In the genomic region with DNA sequence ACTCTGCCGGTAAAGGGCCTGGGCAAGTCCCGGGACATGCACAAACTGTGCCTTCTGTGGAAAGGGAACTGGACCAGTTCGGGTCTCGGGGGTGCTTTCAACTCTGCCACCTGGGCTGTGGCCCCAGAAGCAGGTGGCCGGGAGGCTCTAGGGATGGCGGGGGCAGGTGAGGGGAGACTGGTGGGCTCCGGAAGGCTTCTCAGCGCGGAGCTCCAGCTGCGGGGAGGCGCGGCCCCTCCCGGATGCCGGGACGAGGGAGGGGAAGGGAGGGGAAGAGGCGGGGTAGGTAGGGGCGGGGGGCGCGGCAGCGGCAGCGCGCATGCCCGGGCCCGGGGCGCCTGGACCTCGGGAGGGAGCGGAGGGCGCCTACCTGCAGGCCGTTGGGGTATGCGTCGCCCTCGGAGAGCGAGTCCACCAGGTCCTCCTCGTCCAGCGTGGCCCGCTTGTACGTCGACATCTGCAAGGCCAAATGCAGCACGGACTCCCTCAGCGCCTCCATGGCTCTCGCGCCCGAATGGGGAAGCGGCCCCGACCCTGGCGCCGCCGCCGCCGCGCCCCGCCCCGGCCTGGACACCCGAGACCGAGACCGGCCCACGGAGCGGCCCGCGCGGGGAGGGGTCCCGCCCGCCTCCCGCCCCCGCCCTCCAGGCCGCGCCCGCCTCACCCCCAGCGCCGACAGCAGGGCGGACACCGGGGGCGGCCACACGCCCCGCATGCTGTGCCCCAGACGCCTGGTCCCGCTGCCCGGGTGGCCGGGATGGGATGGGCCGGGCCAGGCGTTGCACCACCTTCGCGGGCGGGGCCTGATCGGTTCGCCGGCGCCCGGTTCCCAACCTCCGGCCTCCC, we compare ENCODE assay signal across 7 cellular contexts. TPM values are rescaled to one million over a fixed set of nuclear protein-coding genes. Genes with fewer than 3 reads are reported as not detected.
DNase-seq lines count a peak whose midpoint lies in the region; ATAC-seq lines count a peak whose summit lies in the region.

A gene (minus strand): TSS at position 764 of the 846 bp plus-strand sequence. CDS start 49 bp downstream, at position 715.

- H3K9ac ChIP-seq in rectal smooth muscle tissue (ENCODE audit: low read length): peak within 1 kb of the TSS; percentile 72

- no peaks in the 10 kb centered on the region for H3K9me3 Mint-ChIP-seq in activated naive CD8-positive, alpha-beta T cell treated with anti-CD3 and anti-CD28 coated beads for 36 hours

- no peak within 1 kb of the TSS for H3K27ac ChIP-seq in rectal smooth muscle tissue (ENCODE audit: low read depth, low read length)

- DNase-seq in H4 (ENCODE audit: low spot score) (no peak), RPMI8226 (peak; percentile 66), left cardiac atrium (no peak), GM19240 (ENCODE audit: insufficient read length, low spot score) (no peak)
- DNase-seq in activated naive CD8-positive, alpha-beta T cell treated with anti-CD3 and anti-CD28 coated beads for 36 hours: peak; percentile 55

- intact Hi-C loops in left cardiac atrium (cut with DNase I): no loop called here

- peaks cover 5% of the 10 kb centered on the region for H3K4me1 ChIP-seq in rectal smooth muscle tissue (ENCODE audit: control insufficient read depth, insufficient read depth, low read length)

- no peaks in the 10 kb centered on the region for H3K27me3 Mint-ChIP-seq in activated naive CD8-positive, alpha-beta T cell treated with anti-CD3 and anti-CD28 coated beads for 36 hours

- H3K4me3 Mint-ChIP-seq in activated naive CD8-positive, alpha-beta T cell treated with anti-CD3 and anti-CD28 coated beads for 36 hours: peak within 1 kb of the TSS; percentile 86

- peak within 1 kb of the TSS; percentile 80 for H3K4me3 ChIP-seq in rectal smooth muscle tissue (ENCODE audit: low read length)

- H3K36me3 Mint-ChIP-seq in activated naive CD8-positive, alpha-beta T cell treated with anti-CD3 and anti-CD28 coated beads for 36 hours: peaks cover 27% of the 10 kb centered on the region

- H3K27ac Mint-ChIP-seq in activated naive CD8-positive, alpha-beta T cell treated with anti-CD3 and anti-CD28 coated beads for 36 hours: peak within 1 kb of the TSS; percentile 92

- no peaks in the 10 kb centered on the region for H3K27me3 ChIP-seq in rectal smooth muscle tissue (ENCODE audit: control insufficient read depth, insufficient read depth, low read length)

- peaks cover 63% of the 10 kb centered on the region for H3K4me1 Mint-ChIP-seq in activated naive CD8-positive, alpha-beta T cell treated with anti-CD3 and anti-CD28 coated beads for 36 hours

- ATAC-seq in left cardiac atrium: peak; percentile 63 to 68
- ATAC-seq in GM18907 (IDR thresholded peaks at IDR 0.05; ENCODE audit: unreplicated experiment): no peak

- H3K36me3 ChIP-seq in rectal smooth muscle tissue (ENCODE audit: control insufficient read depth, insufficient read depth, low read length): no peaks in the 10 kb centered on the region

RNA-seq across cellular contexts. Expression of the gene that starts here (rescaled TPM):
- 55.2 and 64.7 TPM in 2 replicates for total RNA-seq in H4 (2014; rRNA removed; shearing (Covaris generic))
- total RNA-seq in activated naive CD8-positive, alpha-beta T cell treated with anti-CD3 and anti-CD28 coated beads for 36 hours: 100 to 1,000 TPM in 1 of 2 experiments, 10 to 100 TPM in 1; 95.6 to 101 TPM
- 100 to 1,000 TPM in 1 of 2 donors, 10 to 100 TPM in 1; 66.2 to 138 TPM for total RNA-seq in left cardiac atrium

Comparison
In these comparisons a context has a peak if more than half of its experiments do, and no peak if none do; other contexts are left out.
1. DNase-seq: peak in RPMI8226 (single experiment) and activated naive CD8-positive, alpha-beta T cell treated with anti-CD3 and anti-CD28 coated beads for 36 hours (single experiment); none in H4 (single experiment), left cardiac atrium (single experiment) and GM19240 (single experiment).